Comparison of ENCODE assay signal across 14 cellular contexts in the genomic region with DNA sequence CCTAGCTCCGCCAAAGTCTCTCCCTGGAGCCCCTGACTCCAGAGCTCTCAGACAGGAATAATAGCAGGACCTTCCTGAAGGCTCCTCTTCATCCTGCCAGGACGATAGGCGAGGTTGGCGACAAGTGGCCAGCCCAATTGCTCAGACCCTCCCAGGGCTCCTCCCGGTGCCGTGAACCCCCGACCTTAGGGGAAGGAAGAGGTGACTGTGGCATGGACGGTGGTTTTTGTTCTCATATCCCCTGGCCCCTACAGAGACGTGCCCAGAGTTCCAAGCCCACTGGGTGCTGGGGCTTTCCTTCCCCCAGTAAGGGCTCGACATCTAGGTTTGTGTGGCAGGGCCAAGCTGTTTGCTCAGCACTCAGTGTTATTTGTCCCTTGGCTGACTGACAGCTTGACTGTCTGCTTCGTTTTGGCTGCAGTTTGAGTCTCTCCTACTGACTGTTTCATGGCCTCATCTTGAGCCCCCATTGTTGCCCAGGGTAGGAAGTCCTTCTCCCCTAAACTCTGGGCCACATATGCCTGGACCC. TPM values are rescaled to one million over a fixed set of nuclear protein-coding genes. Genes with fewer than 3 reads are reported as not detected.
DNase-seq lines count a peak whose midpoint lies in the region; ATAC-seq and TF ChIP-seq lines count a peak whose summit lies in the region.
"Had no signal": no experiment of that assay in that cellular context is flagged by ENCODE, and none has a peak within 500 bp of the region (broad histone marks: within the 10 kb centered on the region; RNA-seq: fewer than 3 reads in every experiment).

No MANE protein-coding gene starts in this region.

- WGBS in hepatocyte (ENCODE audit: low lambda C conversion rate, missing lambda C conversion rate), result 85% methylated on average over 11 of the region's 11 CpGs
- WGBS in tibial nerve, 2 donors, result 55 to 57% methylated on average over 11 of the region's 11 CpGs

- no peak overlapping the region for H2AFZ ChIP-seq in hepatocyte

- TF ChIP-seq EP300 in tibial nerve (IDR thresholded peaks at IDR 0.05), result no peak

- TF ChIP-seq CTCF in hepatocyte (IDR thresholded peaks at IDR 0.05; ENCODE audit: poor library complexity) (no peak), tibial nerve (IDR thresholded peaks at IDR 0.05) (no peak)

- no peaks in the 10 kb centered on the region for H3K79me2 ChIP-seq in hepatocyte

- no peaks in the 10 kb centered on the region for H3K9me2 ChIP-seq in hepatocyte (replicated peaks; ENCODE audit: insufficient read depth)

- DNase-seq in NCI-H748 (lab: John Stamatoyannopoulos, UW; ENCODE audit: unreplicated experiment) (peak; percentile 11), NCI-H748 treated with DMSO at 0.1 percent for 48 hours (lab: John Stamatoyannopoulos, UW) (no peak), NCI-H2029 treated with DMSO at 0.1 percent for 48 hours (lab: John Stamatoyannopoulos, UW) (peak; percentile 21), hepatocyte (ENCODE audit: low spot score) (peak; percentile 5), tibial nerve (ENCODE audit: low spot score in 2 of 2) (no peak)
- peak in 1 of 2 donors; percentile 48 for DNase-seq in stimulated activated effector memory CD8-positive, alpha-beta T cell treated with anti-CD3 and anti-CD28 coated beads, Interleukin-12 subunit alpha, Interleukin-12 subunit beta, amount 100 ng/mL, for 72 hours (ENCODE audit: low spot score in 2 of 2)
- DNase-seq: activated CD4-positive, alpha-beta T cell treated with anti-CD3 and anti-CD28 coated beads, Interleukin-2, amount 50 U/mL, for 48 hours; activated T-cell treated with anti-CD3 and anti-CD28 coated beads, Interleukin-2, amount 50 U/mL, for 72 hours; amygdala; NCI-H2107 had no signal

- ATAC-seq in stimulated activated effector memory CD8-positive, alpha-beta T cell treated with anti-CD3 and anti-CD28 coated beads, Interleukin-12 subunit alpha, Interleukin-12 subunit beta, amount 100 ng/mL, for 72 hours, result no peak
- ATAC-seq in HG03460 (IDR thresholded peaks at IDR 0.05; ENCODE audit: unreplicated experiment) (no peak), GM19452 (IDR thresholded peaks at IDR 0.05; ENCODE audit: unreplicated experiment) (no peak)
- ATAC-seq: activated T-cell treated with anti-CD3 and anti-CD28 coated beads, Interleukin-2, amount 50 U/mL, for 72 hours had no signal

- H3K27ac ChIP-seq in hepatocyte (no peak overlapping the region), tibial nerve (peak overlapping the region in 1 of 4 donors; percentile 18)
- H3K27ac ChIP-seq: epithelial cell of prostate had no signal

- H3K27me3 ChIP-seq in hepatocyte, result no peaks in the 10 kb centered on the region
- no peaks in the 10 kb centered on the region for H3K27me3 ChIP-seq in tibial nerve

- no peaks in the 10 kb centered on the region for H3K9me3 Mint-ChIP-seq in stimulated activated effector memory CD8-positive, alpha-beta T cell treated with anti-CD3 and anti-CD28 coated beads, Interleukin-12 subunit alpha, Interleukin-12 subunit beta, amount 100 ng/mL, for 72 hours

- H3K36me3 Mint-ChIP-seq in stimulated activated effector memory CD8-positive, alpha-beta T cell treated with anti-CD3 and anti-CD28 coated beads, Interleukin-12 subunit alpha, Interleukin-12 subunit beta, amount 100 ng/mL, for 72 hours, result peaks cover 14% of the 10 kb centered on the region

- peaks cover 20% of the 10 kb centered on the region for H3K4me1 ChIP-seq in hepatocyte (ENCODE audit: insufficient read depth)
- H3K4me1 ChIP-seq in tibial nerve, result peaks cover 0 to 47% (median 13%) of the 10 kb centered on the region in 4 donors

- no peaks in the 10 kb centered on the region for H4K20me1 ChIP-seq in hepatocyte (ENCODE audit: insufficient read depth, poor library complexity, severe bottlenecking)

- peak overlapping the region; percentile 100 for H3K27ac Mint-ChIP-seq in stimulated activated effector memory CD8-positive, alpha-beta T cell treated with anti-CD3 and anti-CD28 coated beads, Interleukin-12 subunit alpha, Interleukin-12 subunit beta, amount 100 ng/mL, for 72 hours
- H3K27ac Mint-ChIP-seq: activated T-cell treated with anti-CD3 and anti-CD28 coated beads, Interleukin-2, amount 50 U/mL, for 72 hours had no signal

- H3K4me3 Mint-ChIP-seq in stimulated activated effector memory CD8-positive, alpha-beta T cell treated with anti-CD3 and anti-CD28 coated beads, Interleukin-12 subunit alpha, Interleukin-12 subunit beta, amount 100 ng/mL, for 72 hours, result no peak overlapping the region
- H3K4me3 Mint-ChIP-seq: activated T-cell treated with anti-CD3 and anti-CD28 coated beads, Interleukin-2, amount 50 U/mL, for 72 hours had no signal

- TF ChIP-seq POLR2A in tibial nerve (IDR thresholded peaks at IDR 0.05), result no peak

- H3K4me2 ChIP-seq in hepatocyte, result no peak overlapping the region

- H3K4me3 ChIP-seq in hepatocyte (no peak overlapping the region), tibial nerve (no peak overlapping the region)

- peaks cover 68% of the 10 kb centered on the region for H3K4me1 Mint-ChIP-seq in stimulated activated effector memory CD8-positive, alpha-beta T cell treated with anti-CD3 and anti-CD28 coated beads, Interleukin-12 subunit alpha, Interleukin-12 subunit beta, amount 100 ng/mL, for 72 hours

- H3K36me3 ChIP-seq in hepatocyte (replicated peaks; ENCODE audit: insufficient read depth, low read depth) (no peaks in the 10 kb centered on the region), tibial nerve (no peaks in the 10 kb centered on the region)

- H3K9me3 ChIP-seq in hepatocyte (ENCODE audit: low read depth), result no peaks in the 10 kb centered on the region
- no peaks in the 10 kb centered on the region for H3K9me3 ChIP-seq in tibial nerve
- H3K9me3 ChIP-seq: Caco-2 had no signal

RNA-seq across cellular contexts. Expression of gene ADCY7, which starts 4.6 kb away (rescaled TPM):
- total RNA-seq in hepatocyte, result 3.9 and 6.9 TPM in 2 replicates
- polyA plus RNA-seq in hepatocyte, result 3.3 and 4.4 TPM in 2 replicates
- total RNA-seq in tibial nerve, result 10 to 100 TPM; 40.4 to 50.9 (median 41.2) TPM

Comparison
In these comparisons a context has a peak if more than half of its experiments do, and no peak if none do; other contexts are left out.
1. DNase-seq: peak in NCI-H748 (single experiment), NCI-H2029 treated with DMSO at 0.1 percent for 48 hours (single experiment) and hepatocyte (single experiment); none in NCI-H748 treated with DMSO at 0.1 percent for 48 hours (single experiment) and tibial nerve (0 of 2).